ENCODE assay signal across 8 cellular contexts in genomic region chr3:185332026-185332735, GRCh38. TPM values are rescaled to one million over a fixed set of nuclear protein-coding genes. Genes with fewer than 3 reads are reported as not detected.
A peak's percentile ranks its signal among the peaks of the same experiment; 100 is the strongest.
DNase-seq lines count a peak whose midpoint lies in the region; ATAC-seq and TF ChIP-seq lines count a peak whose summit lies in the region.

No MANE protein-coding gene starts in this region.

- no peak for TF ChIP-seq CTCF in fibroblast of the aortic adventitia (IDR thresholded peaks at IDR 0.05; ENCODE audit: insufficient read depth, low read length)
- TF ChIP-seq CTCF in upper lobe of left lung (IDR thresholded peaks at IDR 0.05), result no peak

- TF ChIP-seq POLR2A in upper lobe of left lung (IDR thresholded peaks at IDR 0.05), result no peak

- 8 to 23% methylated on average over 3 of the region's 3 CpGs for WGBS in upper lobe of left lung, 2 donors

- peaks cover 10 to 18% (median 13%) of the 10 kb centered on the region in 4 donors for H3K4me1 ChIP-seq in upper lobe of left lung

- H3K4me3 ChIP-seq in fibroblast of the aortic adventitia (ENCODE audit: low read depth, low read length), result no peak overlapping the region
- no peak overlapping the region for H3K4me3 ChIP-seq in upper lobe of left lung

- ATAC-seq in GM21390 (IDR thresholded peaks at IDR 0.05; ENCODE audit: unreplicated experiment) (peak; percentile 99), HG03571 (IDR thresholded peaks at IDR 0.05; ENCODE audit: unreplicated experiment) (peak; percentile 99), upper lobe of left lung (ENCODE audit: low FRiP score in 2 of 2) (peak; percentile 60 to 76)

- no peaks in the 10 kb centered on the region for H3K9me3 ChIP-seq in upper lobe of left lung

- H3K36me3 ChIP-seq in upper lobe of left lung, result no peaks in the 10 kb centered on the region

- H3K27ac ChIP-seq in upper lobe of left lung, result peak overlapping the region; percentile 50 to 58 (median 56)

- peak; percentile 32 for DNase-seq in GM04504 (ENCODE audit: low read depth)
- DNase-seq in NOMO-1 treated with dmso at 0.1 percent for 144 hours (lab: John Stamatoyannopoulos, UW; ENCODE audit: unreplicated experiment), result peak; percentile 83
- peak; percentile 21 for DNase-seq in fibroblast of the aortic adventitia (ENCODE audit: low read depth)
- DNase-seq in upper lobe of left lung, result no peak
- DNase-seq in anterior cingulate cortex (lab: John Stamatoyannopoulos, UW), result no peak
- no peak for DNase-seq in epidermal melanocyte (ENCODE audit: insufficient read length, low spot score)

- TF ChIP-seq EP300 in upper lobe of left lung (IDR thresholded peaks at IDR 0.05), result no peak

- H3K27me3 ChIP-seq in upper lobe of left lung, result no peaks in the 10 kb centered on the region

RNA-seq across cellular contexts. Expression of gene MAP3K13, which starts 30.8 kb away (rescaled TPM):
- 13.0 and 21.9 TPM in 2 replicates for total RNA-seq in fibroblast of the aortic adventitia (ENCODE audit: low replicate concordance)
- 10 to 100 TPM; 25.3 to 41.4 (median 31.2) TPM for total RNA-seq in upper lobe of left lung

Comparison
In these comparisons a context has a peak if more than half of its experiments do, and no peak if none do; other contexts are left out.
1. DNase-seq: peak in GM04504 (single experiment), NOMO-1 treated with dmso at 0.1 percent for 144 hours (single experiment) and fibroblast of the aortic adventitia (single experiment); none in upper lobe of left lung (0 of 2), anterior cingulate cortex (0 of 58) and epidermal melanocyte (single experiment).
2. Peak in every context shown above with its lines, with median percentiles within 50 percentile points of each other: ATAC-seq.